21 cellular contexts compared by ENCODE assay signal in genomic region chr7:127953423-127953822, GRCh38.
DNase-seq lines count a peak whose midpoint lies in the region; FAIRE-seq and TF ChIP-seq lines count a peak whose summit lies in the region.
"Had no signal": no experiment of that assay in that cellular context is flagged by ENCODE, and none has a peak within 500 bp of the region (broad histone marks: within the 10 kb centered on the region; RNA-seq: fewer than 3 reads in every experiment).

No MANE protein-coding gene starts in this region.

- H4K20me1 ChIP-seq in BLaER1 (no peaks in the 10 kb centered on the region), astrocyte (ENCODE audit: insufficient read depth, low read length) (peaks cover 86% of the 10 kb centered on the region)

- no peaks in the 10 kb centered on the region for H3K27me3 ChIP-seq in BLaER1
- no peaks in the 10 kb centered on the region for H3K27me3 ChIP-seq in astrocyte (ENCODE audit: insufficient read depth, low read length)
- H3K27me3 ChIP-seq in breast epithelium: no peaks in the 10 kb centered on the region

- H3K9me3 Mint-ChIP-seq in astrocyte (ENCODE audit: unreplicated experiment) (no peaks in the 10 kb centered on the region), nephron (no peaks in the 10 kb centered on the region)
- H3K9me3 Mint-ChIP-seq: CD4-positive, alpha-beta T cell; GM23338; IgD-negative memory B cell had no signal

- H3K4me3 ChIP-seq in BLaER1 (no peak overlapping the region), astrocyte (ENCODE audit: insufficient read depth, low read depth, low read length) (no peak overlapping the region), breast epithelium (no peak overlapping the region)
- H3K4me3 ChIP-seq: GM23338 had no signal

- H3K4me1 ChIP-seq in BLaER1 (peaks cover 68% of the 10 kb centered on the region), astrocyte (ENCODE audit: insufficient read depth, low read length) (peaks cover 7% of the 10 kb centered on the region), breast epithelium (no peaks in the 10 kb centered on the region)

- H3K27me3 Mint-ChIP-seq in astrocyte (ENCODE audit: low read depth, unreplicated experiment) (no peaks in the 10 kb centered on the region), nephron (ENCODE audit: low read depth) (no peaks in the 10 kb centered on the region)
- H3K27me3 Mint-ChIP-seq: B cell; CD4-positive, alpha-beta T cell; IgD-negative memory B cell had no signal

- H3K4me2 ChIP-seq in BLaER1: peak overlapping the region; percentile 90
- no peak overlapping the region for H3K4me2 ChIP-seq in astrocyte (ENCODE audit: low read length)
- H3K4me2 ChIP-seq: GM23338 had no signal

- TF ChIP-seq POLR2A in breast epithelium (IDR thresholded peaks at IDR 0.05): no peak

- no peak for TF ChIP-seq CTCF in astrocyte (IDR thresholded peaks at IDR 0.05; ENCODE audit: insufficient read depth, low read depth, low read length)
- no peak for TF ChIP-seq CTCF in nephron (IDR thresholded peaks at IDR 0.05; ENCODE audit: unreplicated experiment in 3 of 3)
- no peak for TF ChIP-seq CTCF in breast epithelium (IDR thresholded peaks at IDR 0.05)

- DNase-seq in NCI-H82 treated with DMSO at 0.1 percent for 48 hours (lab: John Stamatoyannopoulos, UW; ENCODE audit: unreplicated experiment) (peak; percentile 55), astrocyte (ENCODE audit: low read depth) (no peak), breast epithelium (ENCODE audit: low spot score in 2 of 2) (no peak), GM03348 (ENCODE audit: low spot score) (no peak), A172 (ENCODE audit: low spot score) (no peak), AG08395 (ENCODE audit: low spot score) (no peak)
- DNase-seq: Caco-2; CD4-positive, alpha-beta T cell; H7 had no signal

- intact Hi-C loops in breast epithelium (cut with DNase I; ENCODE audit: low total_unique reads): no loop called here

- H2AFZ ChIP-seq in astrocyte (ENCODE audit: low read depth, low read length): no peak overlapping the region
- H2AFZ ChIP-seq: GM23338 had no signal

- H3K9me3 ChIP-seq in BLaER1 (no peaks in the 10 kb centered on the region), astrocyte (ENCODE audit: insufficient read depth, low read depth, low read length) (no peaks in the 10 kb centered on the region), breast epithelium (no peaks in the 10 kb centered on the region)
- H3K9me3 ChIP-seq: Caco-2 had no signal

- H3K36me3 ChIP-seq in BLaER1 (peaks cover 57% of the 10 kb centered on the region), astrocyte (ENCODE audit: insufficient read depth, low read length) (no peaks in the 10 kb centered on the region), breast epithelium (no peaks in the 10 kb centered on the region)

- H3K9ac ChIP-seq in BLaER1: peak overlapping the region; percentile 1; the same call in 1 of the 2 replicates
- H3K9ac ChIP-seq in astrocyte (ENCODE audit: low read length): no peak overlapping the region

- H3K4me3 Mint-ChIP-seq in astrocyte (ENCODE audit: unreplicated experiment) (no peak overlapping the region), nephron (no peak overlapping the region)
- H3K4me3 Mint-ChIP-seq: B cell; CD4-positive, alpha-beta T cell; GM23338; IgD-negative memory B cell had no signal

- H3K27ac ChIP-seq in BLaER1 (peak overlapping the region; percentile 73), astrocyte (ENCODE audit: low read depth, low read length) (no peak overlapping the region), breast epithelium (no peak overlapping the region)
- H3K27ac ChIP-seq: 22Rv1, C4-2B had no signal

- H3K36me3 Mint-ChIP-seq in astrocyte (ENCODE audit: low read depth, unreplicated experiment) (peaks cover 16% of the 10 kb centered on the region), nephron (ENCODE audit: low read depth) (no peaks in the 10 kb centered on the region)

- H3K79me2 ChIP-seq in astrocyte (ENCODE audit: insufficient read depth, low read length): peaks cover 4% of the 10 kb centered on the region

- peak overlapping the region; percentile 38 for H3K27ac Mint-ChIP-seq in astrocyte (ENCODE audit: unreplicated experiment)
- H3K27ac Mint-ChIP-seq in nephron: peak overlapping the region in 2 of 3 experiments; percentile 17 to 43
- H3K27ac Mint-ChIP-seq: B cell; CD4-positive, alpha-beta T cell had no signal

- H3K4me1 Mint-ChIP-seq in astrocyte (ENCODE audit: low read depth, unreplicated experiment): peaks cover 18% of the 10 kb centered on the region
- peaks cover 34% of the 10 kb centered on the region for H3K4me1 Mint-ChIP-seq in nephron
- H3K4me1 Mint-ChIP-seq: B cell had no signal

- FAIRE-seq in astrocyte (lab: Jason Lieb, UNC): no peak
- FAIRE-seq: D721Med, G401.6, GM12892, GM18507, HepG2 had no signal
